ENCODE assay signal across 7 cellular contexts in the genomic region with DNA sequence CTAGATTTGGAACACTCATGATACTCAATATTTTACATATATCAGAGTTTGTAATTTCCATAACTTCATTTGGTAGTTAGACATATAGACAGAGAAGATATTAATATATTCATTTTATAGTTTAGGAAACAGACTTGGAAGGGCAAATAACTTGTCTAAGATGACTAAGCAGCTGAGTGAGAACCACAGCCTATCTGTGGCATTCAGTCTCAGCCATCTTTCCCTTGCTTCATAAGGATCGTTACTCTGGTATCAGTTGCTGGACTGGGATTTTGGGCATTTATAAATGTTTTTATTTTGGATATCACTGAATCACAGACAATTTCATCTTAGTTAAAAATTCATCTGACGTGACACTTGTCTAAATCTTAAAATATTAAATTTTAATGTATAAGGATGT. TPM values are rescaled to one million over a fixed set of nuclear protein-coding genes. Genes with fewer than 3 reads are reported as not detected.
DNase-seq lines count a peak whose midpoint lies in the region; ATAC-seq, FAIRE-seq and TF ChIP-seq lines count a peak whose summit lies in the region.
"Not testable (repeated sequence)": the region's sequence is repeated elsewhere in the genome, so short reads cannot be mapped to it uniquely, and the experiment has no call there.

No MANE protein-coding gene starts in this region.

- peak; percentile 85 for ATAC-seq in PC-3
- peak; percentile 47 to 64 (median 60) for ATAC-seq in pancreas

- H3K36me3 ChIP-seq in PC-3 (ENCODE audit: low read depth, low read length); liver (ENCODE audit: control insufficient read depth in 4 of 4, insufficient read depth in 3 of 4, low read depth in 1 of 4, low read length in 3 of 4); pancreas: not testable (repeated sequence)

- CTCF ChIA-PET in PC-3 (lab: Charles Lee), result not testable (repeated sequence)

- not testable (repeated sequence) for H3F3A ChIP-seq in PC-3 (ENCODE audit: low read length, unreplicated experiment)

- H3K79me2 ChIP-seq in PC-3 (ENCODE audit: low read length), result not testable (repeated sequence)

- peak; percentile 55 for FAIRE-seq in colon (lab: Jason Lieb, UNC)
- FAIRE-seq in pancreas (lab: Jason Lieb, UNC), result peak; percentile 86

- H3K4me1 ChIP-seq in PC-3 (ENCODE audit: insufficient read depth, low read length) (peaks cover 10% of the 10 kb centered on the region), liver (ENCODE audit: control insufficient read depth in 4 of 4, insufficient read depth in 4 of 4, low read length in 3 of 4) (peaks cover 4 to 13% (median 8%) of the 10 kb centered on the region in 4 donors), pancreas (peaks cover 0 to 15% (median 13%) of the 10 kb centered on the region in 3 donors)

- not testable (repeated sequence) for H3K4me3 ChIP-seq in PC-3 (ENCODE audit: low read length); fibroblast of pulmonary artery (replicated peaks; ENCODE audit: low read depth, low read length); liver (ENCODE audit: low read depth in 1 of 3, low read length in 3 of 3); pancreas

- H3K9me2 ChIP-seq in PC-3 (replicated peaks; ENCODE audit: low read length), result not testable (repeated sequence)

- H3K27me3 ChIP-seq in PC-3 (ENCODE audit: low read length); liver (ENCODE audit: control insufficient read depth in 4 of 4, insufficient read depth in 4 of 4, low read length in 3 of 4); pancreas: not testable (repeated sequence)

- H2AFZ ChIP-seq in PC-3 (ENCODE audit: low read length), result not testable (repeated sequence)

- H3K4me2 ChIP-seq in PC-3 (ENCODE audit: low read length), result peak overlapping the region; percentile 39

- intact Hi-C loops in PC-3 (cut with micrococcal nuclease); pancreas (cut with DNase I): not testable (repeated sequence)

- not testable (repeated sequence) for H4K20me1 ChIP-seq in PC-3 (ENCODE audit: low read length)

- not testable (repeated sequence) for H3K9me3 ChIP-seq in PC-3 (ENCODE audit: low read length); liver (ENCODE audit: control insufficient read depth in 4 of 4, low read length in 3 of 4); pancreas

- TF ChIP-seq CTCF in PC-3 (conservative IDR thresholded peaks at IDR 0.05; ENCODE audit: low read depth, low read length); fibroblast of pulmonary artery (IDR thresholded peaks at IDR 0.05; ENCODE audit: low read length, missing control alignments); liver (IDR thresholded peaks at IDR 0.05; ENCODE audit: low read depth, low read length, missing input control); pancreas (IDR thresholded peaks at IDR 0.05): not testable (repeated sequence)

- not testable (repeated sequence) for H3K9ac ChIP-seq in PC-3 (ENCODE audit: low read length); liver (ENCODE audit: low read depth in 1 of 2, low read length in 2 of 2)

- not testable (repeated sequence) for H3K27ac ChIP-seq in PC-3 (ENCODE audit: low read length); liver (ENCODE audit: low read depth in 1 of 2, low read length in 2 of 2); pancreas

- BruUV-seq in PC-3 (replicated peaks; lab: Mats Ljungman, UMichigan), result not testable (repeated sequence)

- not testable (repeated sequence) for TF ChIP-seq RAD21 in liver (IDR thresholded peaks at IDR 0.05)

- DNase-seq in EH (ENCODE audit: low read depth) (peak; percentile 21), PC-3 (peak; percentile 41), astrocyte of the hippocampus (ENCODE audit: low read depth, low spot score) (peak; percentile 10), fibroblast of pulmonary artery (ENCODE audit: low read depth) (peak; percentile 29)
- not testable (repeated sequence) for DNase-seq in pancreas

- POLR2A ChIA-PET in PC-3 (lab: Charles Lee; ENCODE audit: unreplicated experiment), result not testable (repeated sequence)

- 68% methylated on average over 2 of the region's 2 CpGs for WGBS in liver
- 43 to 63% methylated on average over 2 of the region's 2 CpGs for WGBS in pancreas, 2 donors

TF ChIP-seq in liver, 16 proteins besides CTCF, POLR2A, EP300 and RAD21:
- peak; percentile 52 for TF ChIP-seq YY1 (IDR thresholded peaks at IDR 0.05)

RNA-seq across cellular contexts. Expression of gene ZC3H6, which starts 8.1 kb away (rescaled TPM):
- total RNA-seq in PC-3 (2014; rRNA removed) (1.3 TPM in 2 replicates), liver (1 to 10 TPM; 3.7 to 5.8 TPM), pancreas (1 to 10 TPM; 5.4 to 9.3 (median 6.3) TPM)
- polyA plus RNA-seq in liver (under 1 TPM; 0.32 to 0.99 TPM), pancreas (1 to 10 TPM; 2.0 to 2.4 TPM)

RNA-seq across cellular contexts. Expression of gene ZC3H8, which starts 28.7 kb away (rescaled TPM):
- total RNA-seq in PC-3 (2014; rRNA removed) (13.1 and 17.0 TPM in 2 replicates), liver (1 to 10 TPM; 5.7 to 7.2 TPM), pancreas (1 to 10 TPM; 3.1 to 8.6 (median 4.5) TPM)
- polyA plus RNA-seq in liver (1 to 10 TPM; 2.4 to 8.9 TPM), pancreas (1 to 10 TPM; 3.9 to 4.7 TPM)
